In the genomic region with DNA sequence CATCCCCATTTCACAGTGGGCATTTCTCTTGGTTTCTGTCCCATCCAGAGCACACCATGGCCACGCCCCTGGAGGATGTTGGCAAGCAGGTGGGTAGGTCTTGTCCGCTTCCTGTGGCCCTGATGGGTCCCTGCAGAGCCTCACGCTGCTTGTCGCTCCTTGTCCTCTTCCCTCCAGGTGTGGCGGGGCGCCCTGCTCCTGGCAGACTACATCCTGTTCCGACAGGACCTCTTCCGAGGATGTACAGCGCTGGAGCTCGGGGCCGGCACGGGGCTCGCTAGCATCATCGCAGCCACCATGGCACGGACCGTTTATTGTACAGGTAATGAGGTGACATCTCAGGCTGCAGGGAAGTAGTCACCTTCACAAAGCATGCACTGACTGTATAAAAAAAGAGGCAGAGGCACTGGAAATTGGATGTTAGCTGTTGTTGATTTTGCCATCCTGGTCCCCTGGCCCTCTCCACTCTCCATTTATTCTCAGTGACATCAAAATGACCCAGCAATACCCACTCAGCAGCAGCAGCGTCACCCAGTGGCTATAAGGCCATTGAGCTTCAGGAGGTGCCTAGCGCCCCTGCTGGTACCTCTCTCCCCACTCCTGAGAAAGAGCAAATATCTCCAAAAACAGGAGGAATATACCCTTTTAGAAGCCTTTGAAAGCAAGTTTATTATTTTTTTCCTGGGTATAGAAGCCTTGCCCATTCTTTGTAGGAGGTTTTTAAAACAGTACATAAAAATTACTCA, we compare ENCODE assay signal across 9 cellular contexts. TPM values are rescaled to one million over a fixed set of nuclear protein-coding genes. Genes with fewer than 3 reads are reported as not detected.
DNase-seq lines count a peak whose midpoint lies in the region; ATAC-seq, FAIRE-seq and TF ChIP-seq lines count a peak whose summit lies in the region.
"Had no signal": no experiment of that assay in that cellular context is flagged by ENCODE, and none has a peak within 500 bp of the region (broad histone marks: within the 10 kb centered on the region; RNA-seq: fewer than 3 reads in every experiment).

No MANE protein-coding gene starts in this region.

- CTCF ChIA-PET in endothelial cell of umbilical vein (lab: Charles Lee), result interaction anchor here (0.6 to 0.9 kb wide), 2 partner anchors 13 to 24 kb away, joined by 3 read pairs; no protein-coding TSS in a partner anchor

- H3K27me3 Mint-ChIP-seq in progenitor cell of endocrine pancreas, result no peaks in the 10 kb centered on the region

- H2AFZ ChIP-seq in OCI-LY1 (ENCODE audit: low read length), result no peak overlapping the region
- no peak overlapping the region for H2AFZ ChIP-seq in endothelial cell of umbilical vein (ENCODE audit: low read depth, low read length)

- POLR2A ChIA-PET in endothelial cell of umbilical vein (lab: Charles Lee), result no interaction called here

- no peak overlapping the region for H3K9ac ChIP-seq in OCI-LY1 (ENCODE audit: low read length)
- no peak overlapping the region for H3K9ac ChIP-seq in endothelial cell of umbilical vein (replicated peaks; ENCODE audit: extremely low read depth, insufficient read depth, low read length)

- intact Hi-C loops in endothelial cell of umbilical vein (cut with micrococcal nuclease), result no loop called here

- H3K36me3 Mint-ChIP-seq in progenitor cell of endocrine pancreas (ENCODE audit: insufficient read depth), result peaks cover 11% of the 10 kb centered on the region

- BruUV-seq in endothelial cell of umbilical vein (replicated peaks; lab: Mats Ljungman, UMichigan), result no TSS peak

- DNase-seq in GM12864 (ENCODE audit: low read depth) (no peak), endothelial cell of umbilical vein (ENCODE audit: low read depth, low spot score) (no peak), progenitor cell of endocrine pancreas (ENCODE audit: low spot score, unreplicated experiment) (peak; percentile 19), NCI-H526 treated with DMSO at 0.1 percent for 48 hours (lab: John Stamatoyannopoulos, UW) (no peak)
- DNase-seq in activated CD4-positive, alpha-beta T cell treated with anti-CD3 and anti-CD28 coated beads for 4 hours, result no peak
- DNase-seq: NCI-H1105 had no signal

- peak overlapping the region; percentile 35 for H3K27ac Mint-ChIP-seq in progenitor cell of endocrine pancreas

- dilution Hi-C loops in endothelial cell of umbilical vein (cut with MboI; ENCODE audit: extremely low pct_ligation_motif_present, low sequenced_read_pairs), result no loop called here

- H3K4me1 ChIP-seq in OCI-LY1 (ENCODE audit: insufficient read depth, low read length, severe bottlenecking) (no peaks in the 10 kb centered on the region), endothelial cell of umbilical vein (ENCODE audit: control insufficient read depth, extremely low read depth, insufficient read depth, low read length) (no peaks in the 10 kb centered on the region)

- no peaks in the 10 kb centered on the region for H3F3A ChIP-seq in OCI-LY1 (ENCODE audit: insufficient read depth, low read length)

- TF ChIP-seq CTCF in GM12864 (IDR thresholded peaks at IDR 0.05; ENCODE audit: low read depth, low read length, missing control alignments), result peak; percentile 34
- peak; percentile 99 for TF ChIP-seq CTCF in OCI-LY1 (IDR thresholded peaks at IDR 0.05; ENCODE audit: low read length)
- peak; percentile 21 to 22 for TF ChIP-seq CTCF in endothelial cell of umbilical vein (IDR thresholded peaks at IDR 0.05; ENCODE audit: extremely low read depth in 1 of 2, insufficient read depth in 1 of 2, low read depth in 1 of 2, low read length in 2 of 2)
- TF ChIP-seq CTCF in progenitor cell of endocrine pancreas (IDR thresholded peaks at IDR 0.05; ENCODE audit: unreplicated experiment), result peak; percentile 86

- no peaks in the 10 kb centered on the region for H4K20me1 ChIP-seq in OCI-LY1 (ENCODE audit: insufficient read depth, low read length)
- H4K20me1 ChIP-seq in endothelial cell of umbilical vein (replicated peaks; ENCODE audit: control insufficient read depth, extremely low read depth, insufficient read depth, low read length), result no peaks in the 10 kb centered on the region

- H3K9me2 ChIP-seq in OCI-LY1 (ENCODE audit: low read depth, low read length), result no peaks in the 10 kb centered on the region

- H3K36me3 ChIP-seq in OCI-LY1 (ENCODE audit: insufficient read depth, low read length) (peaks cover 82% of the 10 kb centered on the region), endothelial cell of umbilical vein (ENCODE audit: control insufficient read depth in 2 of 2, extremely low read depth in 1 of 2, insufficient read depth in 2 of 2, low read length in 2 of 2) (peaks cover 24 to 55% of the 10 kb centered on the region in 2 experiments)

- no peaks in the 10 kb centered on the region for H3K4me1 Mint-ChIP-seq in progenitor cell of endocrine pancreas (ENCODE audit: low read depth)

- no peak overlapping the region for H3K4me3 ChIP-seq in GM12864 (ENCODE audit: low read depth, low read length)
- no peak overlapping the region for H3K4me3 ChIP-seq in OCI-LY1 (ENCODE audit: low read depth, low read length, poor library complexity, severe bottlenecking)
- no peak overlapping the region for H3K4me3 ChIP-seq in endothelial cell of umbilical vein (replicated peaks in 1 of 3; ENCODE audit: insufficient read depth in 1 of 3, low read depth in 1 of 3, low read length in 3 of 3)

- H3K4me3 Mint-ChIP-seq in progenitor cell of endocrine pancreas (ENCODE audit: low read depth), result no peak overlapping the region

- H3K79me2 ChIP-seq in OCI-LY1 (ENCODE audit: insufficient read depth, low read length) (no peaks in the 10 kb centered on the region), endothelial cell of umbilical vein (ENCODE audit: control insufficient read depth, insufficient read depth, low read length) (no peaks in the 10 kb centered on the region)

- H3K27ac ChIP-seq in OCI-LY1 (ENCODE audit: low read depth, low read length, poor library complexity, severe bottlenecking) (no peak overlapping the region), endothelial cell of umbilical vein (ENCODE audit: insufficient read depth, low read depth, low read length) (no peak overlapping the region)

- H3K9me3 Mint-ChIP-seq in progenitor cell of endocrine pancreas (ENCODE audit: low read depth), result no peaks in the 10 kb centered on the region

- FAIRE-seq in endothelial cell of umbilical vein (lab: Jason Lieb, UNC), result no peak

- H3K9me3 ChIP-seq in OCI-LY1 (ENCODE audit: low read length) (no peaks in the 10 kb centered on the region), endothelial cell of umbilical vein (replicated peaks; ENCODE audit: control insufficient read depth, insufficient read depth, low read length) (no peaks in the 10 kb centered on the region)

- no peaks in the 10 kb centered on the region for H3K9me1 ChIP-seq in endothelial cell of umbilical vein (replicated peaks; ENCODE audit: control insufficient read depth, extremely low read depth, insufficient read depth, low read length)

- H3K27me3 ChIP-seq in OCI-LY1 (ENCODE audit: insufficient read depth, low read length), result no peaks in the 10 kb centered on the region
- no peaks in the 10 kb centered on the region for H3K27me3 ChIP-seq in endothelial cell of umbilical vein (ENCODE audit: control insufficient read depth in 2 of 2, insufficient read depth in 2 of 2, low read length in 2 of 2)

- no peak for ATAC-seq in HG02870 (IDR thresholded peaks at IDR 0.05; ENCODE audit: unreplicated experiment)

- no peak for TF ChIP-seq POLR2A in endothelial cell of umbilical vein (IDR thresholded peaks at IDR 0.05; ENCODE audit: low read depth, low read length)

- H3K4me2 ChIP-seq in OCI-LY1 (ENCODE audit: low read length) (no peak overlapping the region), endothelial cell of umbilical vein (ENCODE audit: insufficient read depth, low read length) (no peak overlapping the region)

TF ChIP-seq in endothelial cell of umbilical vein, 7 proteins besides CTCF, POLR2A, EP300 and RAD21 (continues in another document):
- no peak for TF ChIP-seq MYC (IDR thresholded peaks at IDR 0.05; ENCODE audit: low read depth, low read length)
- no peak for TF ChIP-seq JUN (IDR thresholded peaks at IDR 0.05; ENCODE audit: borderline replicate concordance, insufficient read depth, insufficient read length, low read depth)
- no peak for TF ChIP-seq FOS (IDR thresholded peaks at IDR 0.05; ENCODE audit: borderline replicate concordance, insufficient read depth, low read length)
- TF ChIP-seq GATA2 (IDR thresholded peaks at IDR 0.05; ENCODE audit: insufficient read depth, insufficient read length, low read depth, low read length), result no peak
- no peak for TF ChIP-seq POLR2AphosphoS5 (IDR thresholded peaks at IDR 0.05; ENCODE audit: insufficient read depth, low read depth, low read length)

RNA-seq across cellular contexts. Expression of a gene that starts 13.7 kb away (rescaled TPM):
- total RNA-seq in endothelial cell of umbilical vein (40.3 and 42.0 TPM in 2 replicates), progenitor cell of endocrine pancreas (55.4 and 56.5 TPM in 2 replicates)
- polyA plus RNA-seq in endothelial cell of umbilical vein, result 50.3 and 52.6 TPM in 2 replicates
- polyA plus RNA-seq in endothelial cell of umbilical vein (2011; cell fraction: cytosol; rRNA removed), result 26.2 and 30.5 TPM in 2 replicates
- polyA plus RNA-seq in endothelial cell of umbilical vein (2011; cell fraction: nucleus; rRNA removed), result 90.2 and 90.5 TPM in 2 replicates
- polyA plus RNA-seq in endothelial cell of umbilical vein (2012), result 22.7 and 33.0 TPM in 2 replicates
- polyA minus RNA-seq in endothelial cell of umbilical vein, result 39.6 and 67.0 TPM in 2 replicates
- 23.0 TPM for polyA minus RNA-seq in endothelial cell of umbilical vein (2011; cell fraction: cytosol; rRNA and poly(A)+ RNA removed)
- polyA minus RNA-seq in endothelial cell of umbilical vein (2011; cell fraction: nucleus; rRNA and poly(A)+ RNA removed), result 45.7 and 64.0 TPM in 2 replicates

RNA-seq across cellular contexts. Expression of a gene that starts 39.3 kb away (rescaled TPM):
- total RNA-seq in endothelial cell of umbilical vein (1.3 and 1.6 TPM in 2 replicates), progenitor cell of endocrine pancreas (24.7 and 26.7 TPM in 2 replicates)
- polyA plus RNA-seq in endothelial cell of umbilical vein, result 1.4 and 1.5 TPM in 2 replicates
- 1.2 TPM in 2 replicates for polyA plus RNA-seq in endothelial cell of umbilical vein (2011; cell fraction: cytosol; rRNA removed)
- 2.3 and 2.5 TPM in 2 replicates for polyA plus RNA-seq in endothelial cell of umbilical vein (2011; cell fraction: nucleus; rRNA removed)
- 1.3 and 1.7 TPM in 2 replicates for polyA plus RNA-seq in endothelial cell of umbilical vein (2012)
- polyA minus RNA-seq in endothelial cell of umbilical vein, result 3.4 and 3.8 TPM in 2 replicates
- not detected for polyA minus RNA-seq in endothelial cell of umbilical vein (2011; cell fraction: cytosol; rRNA and poly(A)+ RNA removed)
- 1.5 and 1.6 TPM in 2 replicates for polyA minus RNA-seq in endothelial cell of umbilical vein (2011; cell fraction: nucleus; rRNA and poly(A)+ RNA removed)

RNA-seq across cellular contexts. Expression of a gene that starts 44.9 kb away (rescaled TPM):
- not detected in 2 replicates for total RNA-seq in endothelial cell of umbilical vein
- not detected in 2 replicates for polyA plus RNA-seq in endothelial cell of umbilical vein
- polyA plus RNA-seq in endothelial cell of umbilical vein (2011; cell fraction: cytosol; rRNA removed), result not detected in 2 replicates
- polyA plus RNA-seq in endothelial cell of umbilical vein (2011; cell fraction: nucleus; rRNA removed), result not detected in 2 replicates
- polyA plus RNA-seq in endothelial cell of umbilical vein (2012), result not detected in 2 replicates
- not detected in 2 replicates for polyA minus RNA-seq in endothelial cell of umbilical vein
- polyA minus RNA-seq in endothelial cell of umbilical vein (2011; cell fraction: cytosol; rRNA and poly(A)+ RNA removed), result not detected
- polyA minus RNA-seq in endothelial cell of umbilical vein (2011; cell fraction: nucleus; rRNA and poly(A)+ RNA removed), result not detected in 2 replicates
- total RNA-seq in progenitor cell of endocrine pancreas, result 1.8 TPM in 2 replicates
- total RNA-seq: temporal lobe had no signal

Comparison
In these comparisons a context has a peak if more than half of its experiments do, and no peak if none do; other contexts are left out.
1. CTCF ChIP-seq: peak in every context shown above with its lines; median percentile 99 in OCI-LY1; 86 in progenitor cell of endocrine pancreas; 34 in GM12864; 22 in endothelial cell of umbilical vein.